ENCODE assay signal across 8 cellular contexts in genomic region chr14:54627325-54627717, GRCh38.
A peak's percentile ranks its signal among the peaks of the same experiment; 100 is the strongest.
DNase-seq lines count a peak whose midpoint lies in the region; ATAC-seq lines count a peak whose summit lies in the region.

No MANE protein-coding gene starts in this region.

- H3K36me3 Mint-ChIP-seq in activated CD4-positive, alpha-beta memory T cell treated with anti-CD3 and anti-CD28 coated beads, Interleukin-2, amount 10 ng/mL, durations not matched to agents 7 days and 5 days (ENCODE audit: low read depth), result peaks cover 4% of the 10 kb centered on the region

- ATAC-seq in GM18517 (IDR thresholded peaks at IDR 0.05; ENCODE audit: unreplicated experiment) (peak; percentile 27), HG02610 (IDR thresholded peaks at IDR 0.05; ENCODE audit: unreplicated experiment) (peak; percentile 24)

- peak overlapping the region; percentile 82 for H3K27ac Mint-ChIP-seq in activated CD4-positive, alpha-beta memory T cell treated with anti-CD3 and anti-CD28 coated beads, Interleukin-2, amount 10 ng/mL, durations not matched to agents 7 days and 5 days

- no peak overlapping the region for H3K4me3 ChIP-seq in thymus (ENCODE audit: low read length)

- H3K36me3 ChIP-seq in thymus (ENCODE audit: control insufficient read depth, insufficient read depth), result no peaks in the 10 kb centered on the region

- peaks cover 5% of the 10 kb centered on the region for H3K4me1 ChIP-seq in thymus (ENCODE audit: control insufficient read depth, insufficient read depth, low read length)

- CTCF ChIA-PET in activated CD4-positive, alpha-beta memory T cell treated with anti-CD3 and anti-CD28 coated beads, Interleukin-2, amount 10 ng/mL, durations not matched to agents 7 days and 5 days (lab: Charles Lee), result interaction anchor here (0.8 to 2.3 kb wide), 5 partner anchors 42 to 146 kb away, joined by 3 to 6 read pairs (median 5); no protein-coding TSS in a partner anchor

- no peaks in the 10 kb centered on the region for H3K27me3 Mint-ChIP-seq in activated CD4-positive, alpha-beta memory T cell treated with anti-CD3 and anti-CD28 coated beads, Interleukin-2, amount 10 ng/mL, durations not matched to agents 7 days and 5 days

- H3K4me3 Mint-ChIP-seq in activated CD4-positive, alpha-beta memory T cell treated with anti-CD3 and anti-CD28 coated beads, Interleukin-2, amount 10 ng/mL, durations not matched to agents 7 days and 5 days, result peak overlapping the region; percentile 61

- H3K9me3 Mint-ChIP-seq in activated CD4-positive, alpha-beta memory T cell treated with anti-CD3 and anti-CD28 coated beads, Interleukin-2, amount 10 ng/mL, durations not matched to agents 7 days and 5 days, result peaks cover 5% of the 10 kb centered on the region

- peak overlapping the region; percentile 8 for H3K27ac ChIP-seq in thymus (ENCODE audit: low read depth)

- peaks cover 43% of the 10 kb centered on the region for H3K4me1 Mint-ChIP-seq in activated CD4-positive, alpha-beta memory T cell treated with anti-CD3 and anti-CD28 coated beads, Interleukin-2, amount 10 ng/mL, durations not matched to agents 7 days and 5 days

- DNase-seq in activated CD4-positive, alpha-beta memory T cell treated with anti-CD3 and anti-CD28 coated beads, Interleukin-2, amount 10 ng/mL, durations not matched to agents 7 days and 5 days, result peak; percentile 28
- DNase-seq in iris pigment epithelial cell (ENCODE audit: low read depth), result peak; percentile 32
- no peak for DNase-seq in AG08395 (ENCODE audit: low spot score)
- no peak for DNase-seq in NCI-H1930 (lab: John Stamatoyannopoulos, UW)
- no peak for DNase-seq in HuH-7.5 (ENCODE audit: low spot score)

- POLR2A ChIA-PET in activated CD4-positive, alpha-beta memory T cell treated with anti-CD3 and anti-CD28 coated beads, Interleukin-2, amount 10 ng/mL, durations not matched to agents 7 days and 5 days (lab: Charles Lee), result interaction anchor here (0.9 to 2.2 kb wide), 3 partner anchors 26 to 424 kb away, joined by 3 to 8 read pairs (median 4); partner anchors contain the start of genes MAPK1IP1L and SAMD4A

- H3K9me3 ChIP-seq in thymus (ENCODE audit: control insufficient read depth), result no peaks in the 10 kb centered on the region

- 44% methylated on average over 6 of the region's 6 CpGs for whole genome bisulfite sequencing in thymus

- no peaks in the 10 kb centered on the region for H3K27me3 ChIP-seq in thymus (ENCODE audit: control insufficient read depth, insufficient read depth)

Comparison
In these comparisons a context has a peak if more than half of its experiments do, and no peak if none do; other contexts are left out.
1. DNase-seq: peak in activated CD4-positive, alpha-beta memory T cell treated with anti-CD3 and anti-CD28 coated beads, Interleukin-2, amount 10 ng/mL, durations not matched to agents 7 days and 5 days (single experiment) and iris pigment epithelial cell (single experiment); none in AG08395 (single experiment), NCI-H1930 (0 of 2) and HuH-7.5 (single experiment).